In genomic region chr10:62379394-62379793, GRCh38 we compare ENCODE assay signal across 2 cellular contexts.
TF ChIP-seq lines count a peak whose summit lies in the region.

No MANE protein-coding gene starts in this region.

TF ChIP-seq in HEK293, 187 proteins besides CTCF, POLR2A, EP300 and RAD21 (continued from another document):
- 0 out of 2 replicates have a peak, but pooled peaks have one; percentile 19 for TF ChIP-seq REST (tag by site-specific recombination; IDR thresholded peaks at IDR 0.05)

TF ChIP-seq in WTC11, 78 proteins besides CTCF, POLR2A, EP300 and RAD21 (continued from another document):
- TF ChIP-seq STAT6 (CRISPR knock-in tag; conservative IDR thresholded peaks at IDR 0.05; ENCODE audit: low read depth), result no peak
